Comparison of ENCODE assay signal across 21 cellular contexts in genomic region chr5:112634166-112634565, GRCh38.
"Had no signal": no experiment of that assay in that cellular context is flagged by ENCODE, and none has a peak within 500 bp of the region (broad histone marks: within the 10 kb centered on the region; RNA-seq: fewer than 3 reads in every experiment).

No MANE protein-coding gene starts in this region.

- H3K4me3 ChIP-seq: body of pancreas, esophagus muscularis mucosa, gastroesophageal sphincter, neural progenitor cell, psoas muscle, thyroid gland had no signal

- DNase-seq: activated CD4-positive, alpha-beta T cell treated with anti-CD3 and anti-CD28 coated beads for 4 hours; activated CD8-positive, alpha-beta memory T cell treated with anti-CD3 and anti-CD28 coated beads, Interleukin-2, amount 50 U/mL, for 4 hours; activated CD8-positive, alpha-beta T cell treated with anti-CD3 and anti-CD28 coated beads, Interleukin-2, amount 10 ng/mL, durations not matched to agents 7 days and 5 days; activated gamma-delta T cell; activated T-cell treated with anti-CD3 and anti-CD28 coated beads, Interleukin-2, amount 50 U/mL, for 48 hours; amygdala; body of pancreas; central memory CD4-positive, alpha-beta T cell; cortex of kidney; effector CD4-positive, alpha-beta T cell; left colon; mammary epithelial cell; psoas muscle; stimulated activated CD4-positive, alpha-beta T cell treated with anti-CD3 and anti-CD28 coated beads, Interleukin-1b, Interleukin-23, amount 100 ng/mL, for 48 hours; T-helper 17 cell; thyroid gland had no signal

- ATAC-seq: activated CD8-positive, alpha-beta T cell treated with anti-CD3 and anti-CD28 coated beads, Interleukin-2, amount 10 ng/mL, durations not matched to agents 7 days and 5 days; body of pancreas; gastroesophageal sphincter; left colon; sciatic nerve; T-helper 17 cell; WTC11 had no signal
